13 cellular contexts compared by ENCODE assay signal in the genomic region with DNA sequence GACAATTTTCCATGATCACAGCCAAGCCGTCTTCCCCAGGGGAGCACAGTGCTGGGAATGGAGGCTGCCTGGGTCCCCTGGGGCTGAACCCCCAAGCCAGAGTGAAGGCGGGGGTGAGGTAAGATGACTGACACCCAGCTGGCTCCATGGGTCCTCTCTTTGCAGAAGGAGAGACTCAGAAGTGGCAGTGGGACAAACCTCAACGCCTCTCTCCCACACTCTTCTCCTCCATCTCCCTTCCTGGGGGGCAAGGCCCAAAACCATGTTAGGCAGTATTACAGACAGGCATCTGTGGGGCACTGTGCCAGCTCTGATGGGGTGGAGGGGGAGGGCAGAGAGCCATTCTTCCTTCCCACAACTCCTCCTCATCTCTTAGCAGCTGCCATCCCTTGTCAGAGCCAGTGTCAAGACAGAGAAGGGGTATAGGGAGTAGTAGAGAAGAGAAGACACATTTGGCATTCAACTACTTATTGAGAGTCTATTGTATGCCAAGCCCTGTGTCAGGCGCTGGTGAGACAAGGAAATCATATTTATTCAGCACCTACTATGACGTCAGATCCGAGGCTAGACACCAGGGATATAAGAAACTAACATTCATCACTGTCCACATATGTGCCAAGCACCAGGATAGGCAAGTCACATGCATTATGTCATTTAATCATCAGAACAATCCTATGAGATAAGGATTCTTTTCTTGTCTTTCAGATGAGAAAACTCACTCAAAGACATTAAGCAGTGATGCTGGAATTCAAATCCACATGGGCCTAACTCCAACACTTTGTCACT. TPM values are rescaled to one million over a fixed set of nuclear protein-coding genes. Genes with fewer than 3 reads are reported as not detected.
A peak's percentile ranks its signal among the peaks of the same experiment; 100 is the strongest.
DNase-seq lines count a peak whose midpoint lies in the region; ATAC-seq, FAIRE-seq and TF ChIP-seq lines count a peak whose summit lies in the region.
"Had no signal": no experiment of that assay in that cellular context is flagged by ENCODE, and none has a peak within 500 bp of the region (broad histone marks: within the 10 kb centered on the region; RNA-seq: fewer than 3 reads in every experiment).

No MANE protein-coding gene starts in this region.

- in situ Hi-C loops in HepG2 (cut with HindIII; ENCODE audit: extremely low pct_ligation_motif_present, low pct_unique_long_range_greater_than_20kb), result no loop called here

- H3K4me2 ChIP-seq in HepG2 (ENCODE audit: low read depth, low read length) (no peak overlapping the region), hepatocyte (no peak overlapping the region)

- H2AFZ ChIP-seq in HepG2 (ENCODE audit: low read length) (no peak overlapping the region), hepatocyte (no peak overlapping the region)

- H3K9ac ChIP-seq in HepG2 (ENCODE audit: insufficient read depth, low read depth, low read length), result no peak overlapping the region

- CTCF ChIA-PET in HepG2 (lab: Yijun Ruan, JAX; ENCODE audit: low intra/inter-chr PET ratio, low total read pairs), result no interaction called here

- DNase-seq in cardiac fibroblast (ENCODE audit: low read depth in 2 of 2) (peak; percentile 41 to 52), HepG2 (ENCODE audit: low spot score) (no peak), thoracic aorta (ENCODE audit: low spot score) (no peak), hepatocyte (ENCODE audit: low spot score) (no peak), GF-D8 (lab: John Stamatoyannopoulos, UW) (no peak)
- DNase-seq: activated CD8-positive, alpha-beta T cell treated with anti-CD3 and anti-CD28 coated beads, Interleukin-2, amount 10 ng/mL, durations not matched to agents 7 days and 5 days; activated naive CD4-positive, alpha-beta T cell treated with anti-CD3 and anti-CD28 coated beads for 36 hours; CD4-positive, alpha-beta memory T cell; NCI-H2171 had no signal

- H3K27ac ChIP-seq in HepG2 (ENCODE audit: extremely low read length, insufficient read depth, low read length), result no peak overlapping the region
- peak overlapping the region; percentile 90 to 92 for H3K27ac ChIP-seq in thoracic aorta
- no peak overlapping the region for H3K27ac ChIP-seq in hepatocyte
- H3K27ac ChIP-seq: neutrophil had no signal

- no peak for TF ChIP-seq CTCF in cardiac fibroblast (IDR thresholded peaks at IDR 0.05; ENCODE audit: low read depth, low read length)
- no peak for TF ChIP-seq CTCF in HepG2 (CRISPR knock-in tag; IDR thresholded peaks at IDR 0.05)
- TF ChIP-seq CTCF in thoracic aorta (IDR thresholded peaks at IDR 0.05), result no peak
- no peak for TF ChIP-seq CTCF in hepatocyte (IDR thresholded peaks at IDR 0.05; ENCODE audit: poor library complexity)

- intact Hi-C loops in HepG2 (cut with micrococcal nuclease; ENCODE audit: unreplicated experiment), result no loop called here

- TF ChIP-seq POLR2A in HepG2 (IDR thresholded peaks at IDR 0.05; ENCODE audit: insufficient read depth in 1 of 2, low read depth in 2 of 2, low read length in 2 of 2), result no peak

- POLR2A ChIA-PET in HepG2 (lab: Yijun Ruan, JAX), result interaction anchor here (1.0 to 3.4 kb wide), 3 partner anchors 11 to 23 kb away, joined by 3 to 14 read pairs (median 4); partner anchors contain the start of gene BLOC1S1

- no TSS peak for BruUV-seq in HepG2 (replicated peaks; lab: Mats Ljungman, UMichigan)

- H3K4me3 ChIP-seq in cardiac fibroblast (replicated peaks in 1 of 2; ENCODE audit: low read depth in 2 of 2, low read length in 2 of 2) (no peak overlapping the region), HepG2 (replicated peaks in 1 of 3; ENCODE audit: insufficient read depth in 1 of 3, low read depth in 2 of 3, low read length in 3 of 3) (no peak overlapping the region), thoracic aorta (peak overlapping the region; percentile 90), hepatocyte (no peak overlapping the region)

- no peak for ATAC-seq in HepG2
- no peak for ATAC-seq in thoracic aorta (ENCODE audit: insufficient number of reproducible peaks, low FRiP score, low read depth)
- ATAC-seq in HG02678 (IDR thresholded peaks at IDR 0.05; ENCODE audit: unreplicated experiment), result no peak
- ATAC-seq: activated CD8-positive, alpha-beta T cell treated with anti-CD3 and anti-CD28 coated beads, Interleukin-2, amount 10 ng/mL, durations not matched to agents 7 days and 5 days; stimulated activated effector memory CD8-positive, alpha-beta T cell treated with anti-CD3 and anti-CD28 coated beads, Interleukin-12 subunit alpha, Interleukin-12 subunit beta, amount 100 ng/mL, for 72 hours had no signal

- H3K79me2 ChIP-seq in HepG2 (ENCODE audit: insufficient read depth, low read length) (no peaks in the 10 kb centered on the region), hepatocyte (no peaks in the 10 kb centered on the region)

- H3K27me3 ChIP-seq in HepG2 (ENCODE audit: control insufficient read depth in 1 of 2, insufficient read depth in 2 of 2, low read length in 2 of 2) (peaks cover 6 to 48% of the 10 kb centered on the region in 2 experiments; a peak in 4 of 5 replicates), thoracic aorta (replicated peaks; ENCODE audit: insufficient read depth) (no peaks in the 10 kb centered on the region), hepatocyte (peaks cover 32% of the 10 kb centered on the region)

- H3K4me1 ChIP-seq in HepG2 (ENCODE audit: insufficient read depth, low read length), result peaks cover 87% of the 10 kb centered on the region
- H3K4me1 ChIP-seq in thoracic aorta (ENCODE audit: control insufficient read depth in 1 of 2, low read depth in 2 of 2), result peaks cover 22 to 52% of the 10 kb centered on the region in 2 donors
- H3K4me1 ChIP-seq in hepatocyte (ENCODE audit: insufficient read depth), result no peaks in the 10 kb centered on the region

- 51% methylated on average over 6 of the region's 6 CpGs for WGBS in HepG2 (ENCODE audit: low lambda C conversion rate)
- WGBS in hepatocyte (ENCODE audit: low lambda C conversion rate, missing lambda C conversion rate), result 86% methylated on average over 6 of the region's 6 CpGs

- H4K20me1 ChIP-seq in HepG2 (ENCODE audit: insufficient read depth, low read length), result no peaks in the 10 kb centered on the region
- no peaks in the 10 kb centered on the region for H4K20me1 ChIP-seq in hepatocyte (ENCODE audit: insufficient read depth, poor library complexity, severe bottlenecking)

- H3K9me3 ChIP-seq in HepG2 (ENCODE audit: low read length), result no peaks in the 10 kb centered on the region
- no peaks in the 10 kb centered on the region for H3K9me3 ChIP-seq in thoracic aorta
- H3K9me3 ChIP-seq in hepatocyte (ENCODE audit: low read depth), result no peaks in the 10 kb centered on the region
- H3K9me3 ChIP-seq: neutrophil had no signal

- H3K9me2 ChIP-seq in hepatocyte (replicated peaks; ENCODE audit: insufficient read depth), result no peaks in the 10 kb centered on the region

- no peak for TF ChIP-seq EP300 in HepG2 (IDR thresholded peaks at IDR 0.05; ENCODE audit: low read depth in 2 of 2, low read length in 2 of 2)
- no peak for TF ChIP-seq EP300 in HepG2 (CRISPR knock-in tag; IDR thresholded peaks at IDR 0.05; ENCODE audit: borderline replicate concordance)

- FAIRE-seq in HepG2 (lab: Jason Lieb, UNC), result no peak
- FAIRE-seq: frontal cortex had no signal

- H3K36me3 ChIP-seq in HepG2 (replicated peaks in 1 of 2; ENCODE audit: control insufficient read depth in 1 of 2, insufficient read depth in 2 of 2, low read length in 2 of 2) (no peaks in the 10 kb centered on the region), thoracic aorta (peaks cover 4% of the 10 kb centered on the region), hepatocyte (replicated peaks; ENCODE audit: insufficient read depth, low read depth) (no peaks in the 10 kb centered on the region)
- H3K36me3 ChIP-seq: neutrophil had no signal

- no peak for TF ChIP-seq RAD21 in HepG2 (CRISPR knock-in tag; IDR thresholded peaks at IDR 0.05)

RNA-seq across cellular contexts. Expression of gene ITGA7, which starts 3.5 kb away (rescaled TPM):
- total RNA-seq in HepG2 (2016; rRNA removed; fragmentation: Illumina TruSeq; extraction: Trizol) (0.24 and 0.75 TPM in 2 replicates), thoracic aorta (100 to 1,000 TPM; 285 to 317 TPM), hepatocyte (13.0 and 15.2 TPM in 2 replicates)
- total RNA-seq in HepG2 (2016; cell fraction: cytosol; rRNA removed; fragmentation: Illumina TruSeq; extraction: Trizol; ENCODE audit: low read depth), result not detected in 2 replicates
- total RNA-seq in HepG2 (2016; cell fraction: insoluble cytoplasmic fraction; rRNA removed; fragmentation: Illumina TruSeq; extraction: Trizol), result 0.15 and 0.35 TPM in 2 replicates
- total RNA-seq in HepG2 (2016; cell fraction: membrane; rRNA removed; fragmentation: Illumina TruSeq; extraction: Trizol), result 0.03 and 0.14 TPM in 2 replicates
- total RNA-seq in HepG2 (2016; cell fraction: nucleus; rRNA removed; fragmentation: Illumina TruSeq; extraction: Trizol), result 1.3 and 1.5 TPM in 2 replicates
- polyA plus RNA-seq in HepG2 (2011; rRNA removed) (0.65 and 1.8 TPM in 2 replicates), hepatocyte (18.9 and 22.8 TPM in 2 replicates)
- 0.16 and 0.28 TPM in 2 replicates for polyA plus RNA-seq in HepG2 (2011; cell fraction: cytosol; rRNA removed)
- 12.1 and 12.6 TPM in 2 replicates for polyA plus RNA-seq in HepG2 (2011; cell fraction: nucleus; rRNA removed)
- 1.1 and 1.2 TPM in 2 replicates for polyA plus RNA-seq in HepG2 (2012)
- polyA plus RNA-seq in HepG2 (2016; cell fraction: cytosol; fragmentation: Illumina TruSeq; extraction: Trizol; ENCODE audit: low read depth), result not detected in 2 replicates
- 0.28 TPM in 1 of 2 replicates, not detected in the other for polyA plus RNA-seq in HepG2 (2016; cell fraction: insoluble cytoplasmic fraction; fragmentation: Illumina TruSeq; extraction: Trizol; ENCODE audit: low read depth)
- polyA plus RNA-seq in HepG2 (2016; cell fraction: membrane; fragmentation: Illumina TruSeq; extraction: Trizol; ENCODE audit: low read depth), result not detected in 2 replicates
- 1.7 and 2.7 TPM in 2 replicates for polyA plus RNA-seq in HepG2 (2016; cell fraction: nucleus; fragmentation: Illumina TruSeq; extraction: Trizol; ENCODE audit: insufficient read depth, low read depth)
- polyA minus RNA-seq in HepG2 (2011; rRNA and poly(A)+ RNA removed; ENCODE audit: low replicate concordance), result 1.4 and 1.9 TPM in 2 replicates
- not detected in 2 replicates for polyA minus RNA-seq in HepG2 (2011; cell fraction: cytosol; rRNA and poly(A)+ RNA removed)
- 2.2 and 3.1 TPM in 2 replicates for polyA minus RNA-seq in HepG2 (2011; cell fraction: nucleus; rRNA and poly(A)+ RNA removed)
- polyA plus RNA-seq: CD4-positive, alpha-beta memory T cell had no signal

RNA-seq across cellular contexts. Expression of gene BLOC1S1, which starts 11.7 kb away (rescaled TPM):
- 95.3 and 99.7 TPM in 2 replicates for total RNA-seq in HepG2 (2016; rRNA removed; fragmentation: Illumina TruSeq; extraction: Trizol)
- 118 and 144 TPM in 2 replicates for total RNA-seq in HepG2 (2016; cell fraction: cytosol; rRNA removed; fragmentation: Illumina TruSeq; extraction: Trizol; ENCODE audit: low read depth)
- total RNA-seq in HepG2 (2016; cell fraction: insoluble cytoplasmic fraction; rRNA removed; fragmentation: Illumina TruSeq; extraction: Trizol), result 97.9 and 110 TPM in 2 replicates
- total RNA-seq in HepG2 (2016; cell fraction: membrane; rRNA removed; fragmentation: Illumina TruSeq; extraction: Trizol), result 102 and 108 TPM in 2 replicates
- 34.2 and 48.7 TPM in 2 replicates for total RNA-seq in HepG2 (2016; cell fraction: nucleus; rRNA removed; fragmentation: Illumina TruSeq; extraction: Trizol)
- 50.5 and 55.1 TPM in 2 replicates for polyA plus RNA-seq in HepG2 (2011; rRNA removed)
- 74.9 and 112 TPM in 2 replicates for polyA plus RNA-seq in HepG2 (2011; cell fraction: cytosol; rRNA removed)
- polyA plus RNA-seq in HepG2 (2011; cell fraction: nucleus; rRNA removed), result 22.5 and 27.2 TPM in 2 replicates
- polyA plus RNA-seq in HepG2 (2012), result 34.8 and 38.2 TPM in 2 replicates
- polyA plus RNA-seq in HepG2 (2016; cell fraction: cytosol; fragmentation: Illumina TruSeq; extraction: Trizol; ENCODE audit: low read depth), result 149 and 162 TPM in 2 replicates
- polyA plus RNA-seq in HepG2 (2016; cell fraction: insoluble cytoplasmic fraction; fragmentation: Illumina TruSeq; extraction: Trizol; ENCODE audit: low read depth), result 107 and 112 TPM in 2 replicates
- 91.5 and 100 TPM in 2 replicates for polyA plus RNA-seq in HepG2 (2016; cell fraction: membrane; fragmentation: Illumina TruSeq; extraction: Trizol; ENCODE audit: low read depth)
- 64.2 and 67.2 TPM in 2 replicates for polyA plus RNA-seq in HepG2 (2016; cell fraction: nucleus; fragmentation: Illumina TruSeq; extraction: Trizol; ENCODE audit: insufficient read depth, low read depth)
- polyA minus RNA-seq in HepG2 (2011; rRNA and poly(A)+ RNA removed; ENCODE audit: low replicate concordance), result 21.9 and 89.7 TPM in 2 replicates
- polyA minus RNA-seq in HepG2 (2011; cell fraction: cytosol; rRNA and poly(A)+ RNA removed), result 6.7 and 11.0 TPM in 2 replicates
- 7.8 and 8.2 TPM in 2 replicates for polyA minus RNA-seq in HepG2 (2011; cell fraction: nucleus; rRNA and poly(A)+ RNA removed)
- total RNA-seq in thoracic aorta, result 100 to 1,000 TPM; 113 to 117 TPM
- total RNA-seq in hepatocyte, result 159 and 177 TPM in 2 replicates
- 227 and 236 TPM in 2 replicates for polyA plus RNA-seq in hepatocyte

RNA-seq across cellular contexts. Expression of gene RDH5, which starts 16.0 kb away (rescaled TPM):
- total RNA-seq in HepG2 (2016; rRNA removed; fragmentation: Illumina TruSeq; extraction: Trizol) (1.0 and 2.6 TPM in 2 replicates), thoracic aorta (10 to 100 TPM; 24.4 to 29.5 TPM), hepatocyte (36.2 and 48.7 TPM in 2 replicates)
- total RNA-seq in HepG2 (2016; cell fraction: cytosol; rRNA removed; fragmentation: Illumina TruSeq; extraction: Trizol; ENCODE audit: low read depth), result 1.2 and 1.5 TPM in 2 replicates
- total RNA-seq in HepG2 (2016; cell fraction: insoluble cytoplasmic fraction; rRNA removed; fragmentation: Illumina TruSeq; extraction: Trizol), result 1.2 and 2.6 TPM in 2 replicates
- total RNA-seq in HepG2 (2016; cell fraction: membrane; rRNA removed; fragmentation: Illumina TruSeq; extraction: Trizol), result 1.3 and 1.5 TPM in 2 replicates
- total RNA-seq in HepG2 (2016; cell fraction: nucleus; rRNA removed; fragmentation: Illumina TruSeq; extraction: Trizol), result 4.5 and 6.2 TPM in 2 replicates
- polyA plus RNA-seq in HepG2 (2011; rRNA removed) (5.7 TPM in 2 replicates), hepatocyte (38.0 and 43.7 TPM in 2 replicates)
- polyA plus RNA-seq in HepG2 (2011; cell fraction: cytosol; rRNA removed), result 2.4 and 3.4 TPM in 2 replicates
- 17.8 and 19.4 TPM in 2 replicates for polyA plus RNA-seq in HepG2 (2011; cell fraction: nucleus; rRNA removed)
- polyA plus RNA-seq in HepG2 (2012), result 3.3 and 4.2 TPM in 2 replicates
- 0.41 and 0.84 TPM in 2 replicates for polyA plus RNA-seq in HepG2 (2016; cell fraction: cytosol; fragmentation: Illumina TruSeq; extraction: Trizol; ENCODE audit: low read depth)
- polyA plus RNA-seq in HepG2 (2016; cell fraction: insoluble cytoplasmic fraction; fragmentation: Illumina TruSeq; extraction: Trizol; ENCODE audit: low read depth), result 0.71 and 0.91 TPM in 2 replicates
- polyA plus RNA-seq in HepG2 (2016; cell fraction: membrane; fragmentation: Illumina TruSeq; extraction: Trizol; ENCODE audit: low read depth), result 1.0 and 1.1 TPM in 2 replicates
- polyA plus RNA-seq in HepG2 (2016; cell fraction: nucleus; fragmentation: Illumina TruSeq; extraction: Trizol; ENCODE audit: insufficient read depth, low read depth), result 9.3 and 11.2 TPM in 2 replicates
- 4.1 and 8.8 TPM in 2 replicates for polyA minus RNA-seq in HepG2 (2011; rRNA and poly(A)+ RNA removed; ENCODE audit: low replicate concordance)
- 0.53 and 0.79 TPM in 2 replicates for polyA minus RNA-seq in HepG2 (2011; cell fraction: cytosol; rRNA and poly(A)+ RNA removed)
- polyA minus RNA-seq in HepG2 (2011; cell fraction: nucleus; rRNA and poly(A)+ RNA removed), result 11.6 and 16.1 TPM in 2 replicates

RNA-seq across cellular contexts. Expression of gene CD63, which starts 24.6 kb away (rescaled TPM):
- total RNA-seq in HepG2 (2016; rRNA removed; fragmentation: Illumina TruSeq; extraction: Trizol), result 134 and 277 TPM in 2 replicates
- 129 and 132 TPM in 2 replicates for total RNA-seq in HepG2 (2016; cell fraction: cytosol; rRNA removed; fragmentation: Illumina TruSeq; extraction: Trizol; ENCODE audit: low read depth)
- 128 and 284 TPM in 2 replicates for total RNA-seq in HepG2 (2016; cell fraction: insoluble cytoplasmic fraction; rRNA removed; fragmentation: Illumina TruSeq; extraction: Trizol)
- 138 and 152 TPM in 2 replicates for total RNA-seq in HepG2 (2016; cell fraction: membrane; rRNA removed; fragmentation: Illumina TruSeq; extraction: Trizol)
- 203 and 224 TPM in 2 replicates for total RNA-seq in HepG2 (2016; cell fraction: nucleus; rRNA removed; fragmentation: Illumina TruSeq; extraction: Trizol)
- 211 and 234 TPM in 2 replicates for polyA plus RNA-seq in HepG2 (2011; rRNA removed)
- 424 and 444 TPM in 2 replicates for polyA plus RNA-seq in HepG2 (2011; cell fraction: cytosol; rRNA removed)
- 140 and 196 TPM in 2 replicates for polyA plus RNA-seq in HepG2 (2011; cell fraction: nucleus; rRNA removed)
- 226 and 283 TPM in 2 replicates for polyA plus RNA-seq in HepG2 (2012)
- 186 and 213 TPM in 2 replicates for polyA plus RNA-seq in HepG2 (2016; cell fraction: cytosol; fragmentation: Illumina TruSeq; extraction: Trizol; ENCODE audit: low read depth)
- polyA plus RNA-seq in HepG2 (2016; cell fraction: insoluble cytoplasmic fraction; fragmentation: Illumina TruSeq; extraction: Trizol; ENCODE audit: low read depth), result 153 and 161 TPM in 2 replicates
- polyA plus RNA-seq in HepG2 (2016; cell fraction: membrane; fragmentation: Illumina TruSeq; extraction: Trizol; ENCODE audit: low read depth), result 149 and 167 TPM in 2 replicates
- polyA plus RNA-seq in HepG2 (2016; cell fraction: nucleus; fragmentation: Illumina TruSeq; extraction: Trizol; ENCODE audit: insufficient read depth, low read depth), result 381 and 422 TPM in 2 replicates
- polyA minus RNA-seq in HepG2 (2011; rRNA and poly(A)+ RNA removed; ENCODE audit: low replicate concordance), result 159 and 211 TPM in 2 replicates
- 94.7 and 99.2 TPM in 2 replicates for polyA minus RNA-seq in HepG2 (2011; cell fraction: cytosol; rRNA and poly(A)+ RNA removed)
- 47.0 and 55.9 TPM in 2 replicates for polyA minus RNA-seq in HepG2 (2011; cell fraction: nucleus; rRNA and poly(A)+ RNA removed)
- 100 to 1,000 TPM; 615 to 776 TPM for total RNA-seq in thoracic aorta
- total RNA-seq in hepatocyte, result 1,401 and 1,504 TPM in 2 replicates
- 2,624 and 2,749 TPM in 2 replicates for polyA plus RNA-seq in hepatocyte

RNA-seq across cellular contexts. Expression of gene GDF11, which starts 38.8 kb away (rescaled TPM):
- total RNA-seq in HepG2 (2016; rRNA removed; fragmentation: Illumina TruSeq; extraction: Trizol) (1.4 and 1.5 TPM in 2 replicates), thoracic aorta (1 to 10 TPM; 3.0 to 9.7 TPM), hepatocyte (7.9 and 10.8 TPM in 2 replicates)
- total RNA-seq in HepG2 (2016; cell fraction: cytosol; rRNA removed; fragmentation: Illumina TruSeq; extraction: Trizol; ENCODE audit: low read depth), result 5.4 and 5.8 TPM in 2 replicates
- total RNA-seq in HepG2 (2016; cell fraction: insoluble cytoplasmic fraction; rRNA removed; fragmentation: Illumina TruSeq; extraction: Trizol), result 0.56 and 1.8 TPM in 2 replicates
- 6.1 and 6.4 TPM in 2 replicates for total RNA-seq in HepG2 (2016; cell fraction: membrane; rRNA removed; fragmentation: Illumina TruSeq; extraction: Trizol)
- 0.53 and 1.2 TPM in 2 replicates for total RNA-seq in HepG2 (2016; cell fraction: nucleus; rRNA removed; fragmentation: Illumina TruSeq; extraction: Trizol)
- polyA plus RNA-seq in HepG2 (2011; rRNA removed) (0.63 and 1.0 TPM in 2 replicates), hepatocyte (3.7 and 4.1 TPM in 2 replicates)
- 0.85 and 1.1 TPM in 2 replicates for polyA plus RNA-seq in HepG2 (2011; cell fraction: cytosol; rRNA removed)
- polyA plus RNA-seq in HepG2 (2011; cell fraction: nucleus; rRNA removed), result 0.83 and 1.1 TPM in 2 replicates
- polyA plus RNA-seq in HepG2 (2012), result 0.56 and 1.0 TPM in 2 replicates
- 14.3 and 14.9 TPM in 2 replicates for polyA plus RNA-seq in HepG2 (2016; cell fraction: cytosol; fragmentation: Illumina TruSeq; extraction: Trizol; ENCODE audit: low read depth)
- polyA plus RNA-seq in HepG2 (2016; cell fraction: insoluble cytoplasmic fraction; fragmentation: Illumina TruSeq; extraction: Trizol; ENCODE audit: low read depth), result 2.1 and 3.0 TPM in 2 replicates
- 11.3 and 12.5 TPM in 2 replicates for polyA plus RNA-seq in HepG2 (2016; cell fraction: membrane; fragmentation: Illumina TruSeq; extraction: Trizol; ENCODE audit: low read depth)
- 2.0 and 2.7 TPM in 2 replicates for polyA plus RNA-seq in HepG2 (2016; cell fraction: nucleus; fragmentation: Illumina TruSeq; extraction: Trizol; ENCODE audit: insufficient read depth, low read depth)
- polyA minus RNA-seq in HepG2 (2011; rRNA and poly(A)+ RNA removed; ENCODE audit: low replicate concordance), result 1.8 and 14.3 TPM in 2 replicates
- 0.18 and 0.49 TPM in 2 replicates for polyA minus RNA-seq in HepG2 (2011; cell fraction: cytosol; rRNA and poly(A)+ RNA removed)
- 0.90 and 0.99 TPM in 2 replicates for polyA minus RNA-seq in HepG2 (2011; cell fraction: nucleus; rRNA and poly(A)+ RNA removed)

Comparison
In these comparisons a context has a peak if more than half of its experiments do, and no peak if none do; other contexts are left out.
1. DNase-seq: peak in cardiac fibroblast (2 of 2); none in HepG2 (single experiment), thoracic aorta (single experiment), hepatocyte (single experiment) and GF-D8 (single experiment).
2. H3K27ac ChIP-seq: peak in thoracic aorta (2 of 2); none in HepG2 (single experiment) and hepatocyte (single experiment).
3. RNA of gene ITGA7, which starts 3.5 kb away (total RNA-seq): 285 to 317 TPM in thoracic aorta; 13.0 to 15.2 TPM in hepatocyte and 0.03 to 1.5 TPM in HepG2; every median in the first group is over 10 times any median in the second.